21 cellular contexts compared by ENCODE assay signal in genomic region chr4:7621252-7621651, GRCh38.
DNase-seq lines count a peak whose midpoint lies in the region; ATAC-seq, FAIRE-seq and TF ChIP-seq lines count a peak whose summit lies in the region.
"Had no signal": no experiment of that assay in that cellular context is flagged by ENCODE, and none has a peak within 500 bp of the region (broad histone marks: within the 10 kb centered on the region; RNA-seq: fewer than 3 reads in every experiment).

No MANE protein-coding gene starts in this region.

- no peak overlapping the region for H3K4ac ChIP-seq in mesenchymal stem cell (ENCODE audit: low read depth in 1 of 2, low read length in 2 of 2)

- no peaks in the 10 kb centered on the region for H3K27me3 ChIP-seq in BLaER1
- no peaks in the 10 kb centered on the region for H3K27me3 ChIP-seq in bronchial epithelial cell (ENCODE audit: control insufficient read depth, insufficient read depth, low read length)
- peaks cover 27 to 52% of the 10 kb centered on the region in 2 experiments for H3K27me3 ChIP-seq in mesenchymal stem cell (ENCODE audit: control insufficient read depth in 1 of 2, insufficient read depth in 1 of 2, low read length in 2 of 2)
- no peaks in the 10 kb centered on the region for H3K27me3 ChIP-seq in colonic mucosa

- H2AK5ac ChIP-seq in mesenchymal stem cell (ENCODE audit: low read length, severe bottlenecking): no peak overlapping the region

- no peak overlapping the region for H4K8ac ChIP-seq in mesenchymal stem cell (ENCODE audit: low read length)

- H3K27ac ChIP-seq in BLaER1 (peak overlapping the region; percentile 79), HEK293 (ENCODE audit: extremely low read depth, low read depth, low read length) (no peak overlapping the region), mesenchymal stem cell (ENCODE audit: low read length, poor library complexity, severe bottlenecking) (no peak overlapping the region), colonic mucosa (no peak overlapping the region)

- peaks cover 45% of the 10 kb centered on the region for H3K27me3 Mint-ChIP-seq in chondrocyte (ENCODE audit: low read depth)

- no peak overlapping the region for H2BK120ac ChIP-seq in mesenchymal stem cell (ENCODE audit: low read depth, low read length)

- WGBS in mesenchymal stem cell: no CpG with 5 or more reads among the region's 1 CpG

- H2AFZ ChIP-seq in mesenchymal stem cell (ENCODE audit: low read depth, low read length): no peak overlapping the region
- H2AFZ ChIP-seq: GM23338 had no signal

- TF ChIP-seq CTCF in HEK293 (tag by site-specific recombination; IDR thresholded peaks at IDR 0.05): no peak
- TF ChIP-seq CTCF in bronchial epithelial cell (IDR thresholded peaks at IDR 0.05; ENCODE audit: insufficient read depth, low read length, severe bottlenecking): no peak
- no peak for TF ChIP-seq CTCF in chondrocyte (IDR thresholded peaks at IDR 0.05)
- TF ChIP-seq CTCF in colonic mucosa (IDR thresholded peaks at IDR 0.05): no peak

- H4K20me1 ChIP-seq in BLaER1: no peaks in the 10 kb centered on the region

- no peak for ATAC-seq in HG03442 (IDR thresholded peaks at IDR 0.05; ENCODE audit: unreplicated experiment)
- ATAC-seq: CD8-positive, alpha-beta T cell had no signal

- no peak overlapping the region for H3K4me3 Mint-ChIP-seq in chondrocyte (ENCODE audit: unreplicated experiment)
- H3K4me3 Mint-ChIP-seq: B cell; CD14-positive monocyte; CD8-positive, alpha-beta T cell; GM23338; H9 had no signal

- H3K4me1 Mint-ChIP-seq in chondrocyte (ENCODE audit: low read depth): peaks cover 5% of the 10 kb centered on the region
- H3K4me1 Mint-ChIP-seq: B cell, GM23338, H9 had no signal

- FAIRE-seq in bronchial epithelial cell (lab: Jason Lieb, UNC): peak; percentile 82
- FAIRE-seq: A204.1, D721Med, G401.6, GM12891 had no signal

- H3K18ac ChIP-seq in mesenchymal stem cell (ENCODE audit: low read depth in 1 of 2, low read length in 2 of 2): no peak overlapping the region

- H3K79me1 ChIP-seq in mesenchymal stem cell (replicated peaks; ENCODE audit: low read length, poor library complexity, severe bottlenecking): no peaks in the 10 kb centered on the region

- no peak overlapping the region for H3K27ac Mint-ChIP-seq in chondrocyte (ENCODE audit: unreplicated experiment)
- H3K27ac Mint-ChIP-seq: B cell; CD8-positive, alpha-beta T cell; GM23338 had no signal

- H3K36me3 ChIP-seq in BLaER1 (no peaks in the 10 kb centered on the region), HEK293 (ENCODE audit: control insufficient read depth in 2 of 2, insufficient read depth in 1 of 2, low read length in 2 of 2) (no peaks in the 10 kb centered on the region), bronchial epithelial cell (ENCODE audit: control insufficient read depth, insufficient read depth, low read length) (no peaks in the 10 kb centered on the region), mesenchymal stem cell (ENCODE audit: control insufficient read depth in 1 of 2, insufficient read depth in 2 of 2, low read depth in 1 of 2, low read length in 2 of 2) (no peaks in the 10 kb centered on the region), colonic mucosa (no peaks in the 10 kb centered on the region)

- H3K4me2 ChIP-seq in BLaER1: peak overlapping the region; percentile 87
- no peak overlapping the region for H3K4me2 ChIP-seq in mesenchymal stem cell (ENCODE audit: low read length, poor library complexity, severe bottlenecking)
- H3K4me2 ChIP-seq: GM23338 had no signal

- H3K9me3 Mint-ChIP-seq in chondrocyte (ENCODE audit: low read depth): no peaks in the 10 kb centered on the region
- H3K9me3 Mint-ChIP-seq: CD8-positive, alpha-beta T cell; GM23338; H9 had no signal

- CTCF ChIA-PET in HEK293 (lab: Yijun Ruan, JAX): interaction anchor here (1.2 kb wide), 1 partner anchor 429 kb away, joined by 3 read pairs; no protein-coding TSS in a partner anchor

- no peak overlapping the region for H3K23ac ChIP-seq in mesenchymal stem cell (ENCODE audit: low read length in 2 of 2)

- H3K4me3 ChIP-seq in BLaER1 (no peak overlapping the region), HEK293 (ENCODE audit: low read depth, low read length) (no peak overlapping the region), bronchial epithelial cell (ENCODE audit: low read depth, low read length) (no peak overlapping the region), mesenchymal stem cell (ENCODE audit: insufficient read depth in 1 of 2, low read depth in 1 of 2, low read length in 2 of 2) (no peak overlapping the region), colonic mucosa (no peak overlapping the region)
- H3K4me3 ChIP-seq: GM23338 had no signal

- no peaks in the 10 kb centered on the region for H3K36me3 Mint-ChIP-seq in chondrocyte (ENCODE audit: low read depth)
- H3K36me3 Mint-ChIP-seq: CD14-positive monocyte; CD8-positive, alpha-beta T cell had no signal

- H3K9ac ChIP-seq in BLaER1 (peak overlapping the region; percentile 60; the same call in 1 of the 2 replicates), mesenchymal stem cell (ENCODE audit: low read length) (no peak overlapping the region), colonic mucosa (ENCODE audit: low read depth in 2 of 2, low read length in 2 of 2) (no peak overlapping the region)

- no peak overlapping the region for H2BK15ac ChIP-seq in mesenchymal stem cell (ENCODE audit: low read depth, poor library complexity, severe bottlenecking)

- POLR2A ChIA-PET in HEK293 (lab: Yijun Ruan, JAX): no interaction called here

- H3K9me3 ChIP-seq in BLaER1 (no peaks in the 10 kb centered on the region), HEK293 (ENCODE audit: control insufficient read depth, insufficient read depth, low read depth, low read length) (no peaks in the 10 kb centered on the region), mesenchymal stem cell (ENCODE audit: control insufficient read depth, low read length) (no peaks in the 10 kb centered on the region), colonic mucosa (no peaks in the 10 kb centered on the region)

- peaks cover 45% of the 10 kb centered on the region for H3K4me1 ChIP-seq in BLaER1
- no peaks in the 10 kb centered on the region for H3K4me1 ChIP-seq in HEK293 (ENCODE audit: control insufficient read depth, insufficient read depth, low read length)
- peaks cover 8% of the 10 kb centered on the region for H3K4me1 ChIP-seq in mesenchymal stem cell (ENCODE audit: control insufficient read depth, insufficient read depth, low read depth, low read length)
- H3K4me1 ChIP-seq in colonic mucosa: no peaks in the 10 kb centered on the region

- no peak overlapping the region for H2BK12ac ChIP-seq in mesenchymal stem cell (ENCODE audit: low read length in 2 of 2)

- peak overlapping the region; percentile 31 for H4K91ac ChIP-seq in mesenchymal stem cell (ENCODE audit: low read length)

- H2BK5ac ChIP-seq in mesenchymal stem cell (ENCODE audit: low read depth, low read length, poor library complexity, severe bottlenecking): no peak overlapping the region

- DNase-seq in bronchial epithelial cell (ENCODE audit: low read depth): no peak
- DNase-seq in mesenchymal stem cell: no peak
- DNase-seq in chondrocyte (ENCODE audit: low spot score): no peak
- no peak for DNase-seq in colonic mucosa
- DNase-seq in NCI-H2081 treated with DMSO at 0.1 percent for 48 hours (lab: John Stamatoyannopoulos, UW): no peak
- DNase-seq: CD8-positive, alpha-beta T cell; COR-L47; DMS153; DMS79 treated with DMSO at 0.1 percent for 48 hours; EL; H9 had no signal

- H3K14ac ChIP-seq in mesenchymal stem cell (ENCODE audit: low read length in 2 of 2): no peak overlapping the region

- intact Hi-C loops in colonic mucosa (cut with DNase I): no loop called here

TF ChIP-seq in HEK293, 187 proteins besides CTCF, POLR2A, EP300 and RAD21:
- TF ChIP-seq ZFP37 (tag by site-specific recombination; IDR thresholded peaks at IDR 0.05): no peak
- TF ChIP-seq ZNF280C (tag by site-specific recombination; IDR thresholded peaks at IDR 0.05): no peak
- no peak for TF ChIP-seq ZNF529 (tag by site-specific recombination; IDR thresholded peaks at IDR 0.05; ENCODE audit: insufficient replicate concordance)
- peak; percentile 88 for TF ChIP-seq ZSCAN4 (tag by site-specific recombination; IDR thresholded peaks at IDR 0.05)
- TF ChIP-seq ZBTB17 (tag by site-specific recombination; IDR thresholded peaks at IDR 0.05): no peak
- TF ChIP-seq ZNF354C (tag by site-specific recombination; IDR thresholded peaks at IDR 0.05; ENCODE audit: borderline replicate concordance, low read depth): no peak
- TF ChIP-seq ZBTB7A (tag by site-specific recombination; IDR thresholded peaks at IDR 0.05; ENCODE audit: low read depth): no peak
